In genomic region chr3:11549580-11550140, GRCh38 we compare ENCODE assay signal across 18 cellular contexts.
DNase-seq lines count a peak whose midpoint lies in the region; ATAC-seq, FAIRE-seq and TF ChIP-seq lines count a peak whose summit lies in the region.
"Had no signal": no experiment of that assay in that cellular context is flagged by ENCODE, and none has a peak within 500 bp of the region (broad histone marks: within the 10 kb centered on the region; RNA-seq: fewer than 3 reads in every experiment).

No MANE protein-coding gene starts in this region.

- no peaks in the 10 kb centered on the region for H3K9me3 ChIP-seq in left ventricle myocardium inferior (replicated peaks)
- peaks cover 2% of the 10 kb centered on the region for H3K9me3 ChIP-seq in astrocyte (ENCODE audit: insufficient read depth, low read depth, low read length)
- H3K9me3 ChIP-seq: gastrocnemius medialis had no signal

- H3K4me1 ChIP-seq in left ventricle myocardium inferior, result peaks cover 55% of the 10 kb centered on the region
- H3K4me1 ChIP-seq in astrocyte (ENCODE audit: insufficient read depth, low read length), result peaks cover 21% of the 10 kb centered on the region

- H3K4me1 Mint-ChIP-seq in astrocyte (ENCODE audit: low read depth, unreplicated experiment), result peaks cover 17% of the 10 kb centered on the region
- H3K4me1 Mint-ChIP-seq in mesothelial cell of epicardium, result peaks cover 22% of the 10 kb centered on the region

- H3K9me3 Mint-ChIP-seq in astrocyte (ENCODE audit: unreplicated experiment), result no peaks in the 10 kb centered on the region
- H3K9me3 Mint-ChIP-seq in mesothelial cell of epicardium, result peaks cover 8% of the 10 kb centered on the region

- DNase-seq in left ventricle myocardium inferior, result peak; percentile 7
- DNase-seq in Right ventricle myocardium inferior (ENCODE audit: missing footprints), result no peak
- no peak for DNase-seq in astrocyte (ENCODE audit: low read depth)
- DNase-seq in mesothelial cell of epicardium (ENCODE audit: low spot score in 2 of 2, unreplicated experiment in 2 of 2), result no peak
- DNase-seq in C1 segment of cervical spinal cord (lab: John Stamatoyannopoulos, UW), result no peak
- no peak for DNase-seq in NCI-H2081 treated with DMSO at 0.1 percent for 48 hours (lab: John Stamatoyannopoulos, UW)
- DNase-seq: activated CD4-positive, alpha-beta T cell treated with anti-CD3 and anti-CD28 coated beads for 1 hour; activated naive CD4-positive, alpha-beta T cell treated with anti-CD3 and anti-CD28 coated beads for 36 hours; Calu3; effector memory CD4-positive, alpha-beta T cell; gastrocnemius medialis; NCI-H1930; NCI-H82; Right ventricle myocardium superior had no signal

- peak overlapping the region; percentile 61 for H3K4me2 ChIP-seq in astrocyte (ENCODE audit: low read length)

- H3K27me3 Mint-ChIP-seq in astrocyte (ENCODE audit: low read depth, unreplicated experiment) (no peaks in the 10 kb centered on the region), mesothelial cell of epicardium (ENCODE audit: low read depth) (no peaks in the 10 kb centered on the region)

- peak overlapping the region; percentile 22 for H3K27ac ChIP-seq in left ventricle myocardium inferior (replicated peaks)
- H3K27ac ChIP-seq in astrocyte (ENCODE audit: low read depth, low read length), result peak overlapping the region; percentile 25

- H3K27ac Mint-ChIP-seq in astrocyte (ENCODE audit: unreplicated experiment) (no peak overlapping the region), mesothelial cell of epicardium (peak overlapping the region; percentile 39)
- H3K27ac Mint-ChIP-seq: activated naive CD4-positive, alpha-beta T cell treated with anti-CD3 and anti-CD28 coated beads for 36 hours had no signal

- H3K36me3 Mint-ChIP-seq in astrocyte (ENCODE audit: low read depth, unreplicated experiment) (peaks cover 13% of the 10 kb centered on the region), mesothelial cell of epicardium (peaks cover 30% of the 10 kb centered on the region)

- H2AFZ ChIP-seq in astrocyte (ENCODE audit: low read depth, low read length), result no peak overlapping the region

- no peak overlapping the region for H3K4me3 Mint-ChIP-seq in astrocyte (ENCODE audit: unreplicated experiment)
- no peak overlapping the region for H3K4me3 Mint-ChIP-seq in mesothelial cell of epicardium
- H3K4me3 Mint-ChIP-seq: activated naive CD4-positive, alpha-beta T cell treated with anti-CD3 and anti-CD28 coated beads for 36 hours had no signal

- no peaks in the 10 kb centered on the region for H3K27me3 ChIP-seq in left ventricle myocardium inferior (ENCODE audit: low read depth)
- H3K27me3 ChIP-seq in astrocyte (ENCODE audit: insufficient read depth, low read length), result no peaks in the 10 kb centered on the region
- H3K27me3 ChIP-seq: gastrocnemius medialis had no signal

- no peaks in the 10 kb centered on the region for H4K20me1 ChIP-seq in astrocyte (ENCODE audit: insufficient read depth, low read length)

- ATAC-seq in Right ventricle myocardium inferior (no peak), HG02852 (IDR thresholded peaks at IDR 0.05; ENCODE audit: unreplicated experiment) (no peak), GM18502 (IDR thresholded peaks at IDR 0.05; ENCODE audit: poor library complexity, unreplicated experiment) (no peak)
- ATAC-seq: gastrocnemius medialis had no signal

- intact Hi-C loops in left ventricle myocardium inferior (cut with micrococcal nuclease), result no loop called here
- intact Hi-C loops in Right ventricle myocardium inferior (cut with DNase I), result no loop called here

- FAIRE-seq in astrocyte (lab: Jason Lieb, UNC), result no peak
- FAIRE-seq: GM18507, GM19239 had no signal

- H3K9ac ChIP-seq in astrocyte (ENCODE audit: low read length), result peak overlapping the region; percentile 21

- peaks cover 18% of the 10 kb centered on the region for H3K79me2 ChIP-seq in astrocyte (ENCODE audit: insufficient read depth, low read length)

- H3K4me3 ChIP-seq in left ventricle myocardium inferior (no peak overlapping the region), astrocyte (ENCODE audit: insufficient read depth, low read depth, low read length) (no peak overlapping the region)
- H3K4me3 ChIP-seq: gastrocnemius medialis had no signal

- TF ChIP-seq CTCF in left ventricle myocardium inferior (IDR thresholded peaks at IDR 0.05; ENCODE audit: borderline replicate concordance), result no peak
- no peak for TF ChIP-seq CTCF in astrocyte (IDR thresholded peaks at IDR 0.05; ENCODE audit: insufficient read depth, low read depth, low read length)
- no peak for TF ChIP-seq CTCF in mesothelial cell of epicardium (IDR thresholded peaks at IDR 0.05; ENCODE audit: unreplicated experiment)

- H3K36me3 ChIP-seq in left ventricle myocardium inferior (no peaks in the 10 kb centered on the region), astrocyte (ENCODE audit: insufficient read depth, low read length) (peaks cover 2% of the 10 kb centered on the region)
- H3K36me3 ChIP-seq: gastrocnemius medialis had no signal
